Comparison of ENCODE assay signal across 8 cellular contexts in genomic region chr17:66567234-66568170, GRCh38.
DNase-seq lines count a peak whose midpoint lies in the region; ATAC-seq and TF ChIP-seq lines count a peak whose summit lies in the region.

No MANE protein-coding gene starts in this region.

- no peak overlapping the region for H3K4me3 ChIP-seq in mucosa of descending colon

- H3K4me1 ChIP-seq in mucosa of descending colon (ENCODE audit: low read depth), result no peaks in the 10 kb centered on the region

- intact Hi-C loops in mucosa of descending colon (cut with DNase I, micrococcal nuclease), result loop anchor here in 1 of 2 donors (10.0 kb wide), 1 partner anchor 313 kb away; no protein-coding TSS in a partner anchor

- H3K36me3 ChIP-seq in mucosa of descending colon (ENCODE audit: low read depth), result no peaks in the 10 kb centered on the region

- ATAC-seq in HG02981 (IDR thresholded peaks at IDR 0.05; ENCODE audit: unreplicated experiment), result peak; percentile 79
- peak; percentile 98 for ATAC-seq in mucosa of descending colon

- peak; percentile 76 for TF ChIP-seq CTCF in mucosa of descending colon (IDR thresholded peaks at IDR 0.05)

- peak; percentile 54 for DNase-seq in NCI-H2227 (lab: John Stamatoyannopoulos, UW; ENCODE audit: unreplicated experiment)
- DNase-seq in NCI-H2227 treated with DMSO at 0.1 percent for 48 hours (lab: John Stamatoyannopoulos, UW), result no peak
- peak; percentile 67 for DNase-seq in NCI-H748 (lab: John Stamatoyannopoulos, UW; ENCODE audit: unreplicated experiment)
- peak; percentile 41 to 63 (median 48) for DNase-seq in activated CD8-positive, alpha-beta memory T cell treated with anti-CD3 and anti-CD28 coated beads for 48 hours (ENCODE audit: low read depth in 2 of 3, low spot score in 2 of 3)
- peak; percentile 74 for DNase-seq in epidermal melanocyte (ENCODE audit: insufficient read length, low spot score)
- DNase-seq in mucosa of descending colon, result peak; percentile 84 to 98 (median 90)
- peak; percentile 68 for DNase-seq in stimulated activated CD8-positive, alpha-beta memory T cell treated with anti-CD3 and anti-CD28 coated beads, Interleukin-7, amount 100 ng/mL, for 24 hours (ENCODE audit: low read depth)

- H3K9me3 ChIP-seq in mucosa of descending colon, result no peaks in the 10 kb centered on the region
